In genomic region chr18:13611058-13611615, GRCh38 we compare ENCODE assay signal across 8 cellular contexts.
A peak's percentile ranks its signal among the peaks of the same experiment; 100 is the strongest.
DNase-seq lines count a peak whose midpoint lies in the region; ATAC-seq and TF ChIP-seq lines count a peak whose summit lies in the region.

No MANE protein-coding gene starts in this region.

- peak overlapping the region; percentile 87 for H3K27ac Mint-ChIP-seq in activated CD4-positive, alpha-beta T cell treated with anti-CD3 and anti-CD28 coated beads for 36 hours

- intact Hi-C loops in activated CD4-positive, alpha-beta T cell treated with anti-CD3 and anti-CD28 coated beads for 36 hours (cut with DNase I, micrococcal nuclease): loop anchor here (5.0 to 10.0 kb wide), 4 partner anchors 176 to 616 kb away; partner anchors contain the start of genes CEP192 (in 1 of the 2) and LDLRAD4 (in 1 of the 2)
- intact Hi-C loops in ascending aorta (cut with DNase I): no loop called here

- peak; percentile 40 for DNase-seq in activated CD4-positive, alpha-beta T cell treated with anti-CD3 and anti-CD28 coated beads for 36 hours
- no peak for DNase-seq in activated CD4-positive, alpha-beta T cell treated with anti-CD3 and anti-CD28 coated beads, Interleukin-2, amount 50 U/mL, for 4 hours
- peak in 1 of 2 donors; percentile 64 for DNase-seq in ascending aorta (ENCODE audit: low spot score in 2 of 2)
- no peak for DNase-seq in smooth muscle cell (lab: John Stamatoyannopoulos, UW; ENCODE audit: unreplicated experiment)
- DNase-seq in pons (ENCODE audit: low spot score): no peak
- no peak for DNase-seq in effector CD8-positive, alpha-beta T cell (lab: John Stamatoyannopoulos, UW)

- H3K4me1 Mint-ChIP-seq in activated CD4-positive, alpha-beta T cell treated with anti-CD3 and anti-CD28 coated beads for 36 hours: peaks cover 79% of the 10 kb centered on the region

- 48% methylated on average over 15 of the region's 15 CpGs for WGBS in smooth muscle cell (ENCODE audit: low lambda C conversion rate)

- peaks cover 4 to 11% of the 10 kb centered on the region in 2 donors for H3K4me1 ChIP-seq in ascending aorta
- peaks cover 10% of the 10 kb centered on the region for H3K4me1 ChIP-seq in iPS-15b (ENCODE audit: control insufficient read depth, insufficient read depth, low read length)
- peaks cover 22% of the 10 kb centered on the region for H3K4me1 ChIP-seq in smooth muscle cell (ENCODE audit: low read depth)

- H3K36me3 ChIP-seq in ascending aorta (no peaks in the 10 kb centered on the region), iPS-15b (ENCODE audit: control insufficient read depth, insufficient read depth, low read length) (no peaks in the 10 kb centered on the region), smooth muscle cell (ENCODE audit: low read depth) (no peaks in the 10 kb centered on the region)

- no peaks in the 10 kb centered on the region for H3K9me3 Mint-ChIP-seq in activated CD4-positive, alpha-beta T cell treated with anti-CD3 and anti-CD28 coated beads for 36 hours (ENCODE audit: low read depth)

- CTCF ChIA-PET in activated CD4-positive, alpha-beta T cell treated with anti-CD3 and anti-CD28 coated beads for 36 hours (lab: Charles Lee): interaction anchor here (0.6 to 4.7 kb wide), 3 partner anchors 11 to 95 kb away, joined by 3 to 30 read pairs (median 5); no protein-coding TSS in a partner anchor

- peaks cover 13% of the 10 kb centered on the region for H3K36me3 Mint-ChIP-seq in activated CD4-positive, alpha-beta T cell treated with anti-CD3 and anti-CD28 coated beads for 36 hours (ENCODE audit: low read depth)

- H3K27ac ChIP-seq in ascending aorta (peak overlapping the region; percentile 61 to 62), smooth muscle cell (ENCODE audit: low read depth) (peak overlapping the region; percentile 83)

- ATAC-seq in activated CD4-positive, alpha-beta T cell treated with anti-CD3 and anti-CD28 coated beads for 36 hours: no peak
- ATAC-seq in HG03520 (IDR thresholded peaks at IDR 0.05; ENCODE audit: unreplicated experiment): peak; percentile 45

- H3K4me2 ChIP-seq in smooth muscle cell: peak overlapping the region; percentile 82

- peak overlapping the region; percentile 45 to 60 for H3K4me3 ChIP-seq in ascending aorta
- peak overlapping the region; percentile 11 for H3K4me3 ChIP-seq in iPS-15b (ENCODE audit: low read depth, low read length)
- peak overlapping the region; percentile 33 for H3K4me3 ChIP-seq in smooth muscle cell

- no peaks in the 10 kb centered on the region for H3K9me3 ChIP-seq in ascending aorta
- H3K9me3 ChIP-seq in iPS-15b (ENCODE audit: control insufficient read depth, insufficient read depth, low read length): no peaks in the 10 kb centered on the region
- H3K9me3 ChIP-seq in smooth muscle cell (replicated peaks; ENCODE audit: low read depth): no peaks in the 10 kb centered on the region

- H4K20me1 ChIP-seq in smooth muscle cell (ENCODE audit: low read depth): peaks cover 18% of the 10 kb centered on the region

- peak overlapping the region; percentile 72 for H3K4me3 Mint-ChIP-seq in activated CD4-positive, alpha-beta T cell treated with anti-CD3 and anti-CD28 coated beads for 36 hours

- H3K9ac ChIP-seq in iPS-15b (ENCODE audit: low read depth, low read length) (no peak overlapping the region), smooth muscle cell (ENCODE audit: low read depth) (peak overlapping the region; percentile 74)

- H3K27me3 Mint-ChIP-seq in activated CD4-positive, alpha-beta T cell treated with anti-CD3 and anti-CD28 coated beads for 36 hours: no peaks in the 10 kb centered on the region

- peaks cover 10% of the 10 kb centered on the region for H3F3A ChIP-seq in smooth muscle cell (ENCODE audit: low read depth)

- POLR2A ChIA-PET in activated CD4-positive, alpha-beta T cell treated with anti-CD3 and anti-CD28 coated beads for 36 hours (lab: Charles Lee): no interaction called here

- H2AFZ ChIP-seq in smooth muscle cell (ENCODE audit: low read depth): no peak overlapping the region

- H3K79me2 ChIP-seq in smooth muscle cell (ENCODE audit: low read depth): peaks cover 12% of the 10 kb centered on the region

- no peaks in the 10 kb centered on the region for H3K27me3 ChIP-seq in ascending aorta
- peaks cover 24% of the 10 kb centered on the region for H3K27me3 ChIP-seq in iPS-15b (ENCODE audit: control insufficient read depth, insufficient read depth, low read length)
- H3K27me3 ChIP-seq in smooth muscle cell (ENCODE audit: low read depth): no peaks in the 10 kb centered on the region

- TF ChIP-seq CTCF in ascending aorta (IDR thresholded peaks at IDR 0.05) (peak in 1 of 3 experiments; percentile 4), smooth muscle cell (IDR thresholded peaks at IDR 0.05; ENCODE audit: borderline replicate concordance, insufficient read depth, poor library complexity, severe bottlenecking) (no peak)
